In genomic region chr6:11653028-11653583, GRCh38 we compare ENCODE assay signal across 8 cellular contexts.
DNase-seq lines count a peak whose midpoint lies in the region; ATAC-seq and TF ChIP-seq lines count a peak whose summit lies in the region.

No MANE protein-coding gene starts in this region.

- peak overlapping the region; percentile 53 to 93; a peak in 3 of 4 replicates for H4K8ac ChIP-seq in IMR-90 (ENCODE audit: low read depth in 2 of 2, low read length in 2 of 2)

- in situ Hi-C loops in IMR-90 (cut with MboI; ENCODE audit: low sequenced_read_pairs) = loop anchor here (5.0 to 10.0 kb wide), 3 partner anchors 36 to 942 kb away; no protein-coding TSS in a partner anchor

- H3K27me3 ChIP-seq in BJ (ENCODE audit: control insufficient read depth, insufficient read depth, low read length) (no peaks in the 10 kb centered on the region), IMR-90 (ENCODE audit: control insufficient read depth, insufficient read depth, low read length) (no peaks in the 10 kb centered on the region), hepatocyte (no peaks in the 10 kb centered on the region)

- POLR2A ChIA-PET in BJ (lab: Charles Lee) (interaction anchor here (0.6 kb wide), 1 partner anchor 357 kb away, joined by 3 read pairs; no protein-coding TSS in a partner anchor), IMR-90 (lab: Charles Lee; ENCODE audit: unreplicated experiment) (interaction anchor here (1.3 kb wide), 1 partner anchor 37 kb away, joined by 3 read pairs; no protein-coding TSS in a partner anchor)

- peak overlapping the region; percentile 96 for H4K91ac ChIP-seq in IMR-90 (ENCODE audit: insufficient read depth, low read depth, low read length)

- no peaks in the 10 kb centered on the region for H3K36me3 ChIP-seq in BJ (ENCODE audit: control insufficient read depth, insufficient read depth, low read length)
- no peaks in the 10 kb centered on the region for H3K36me3 ChIP-seq in IMR-90 (ENCODE audit: control insufficient read depth, insufficient read depth, low read length)
- H3K36me3 ChIP-seq in hepatocyte (replicated peaks; ENCODE audit: insufficient read depth, low read depth) = no peaks in the 10 kb centered on the region

- 0% methylated on average over 2 of the region's 8 CpGs; no CpG with 5 or more reads in 1 of the 2 experiments for WGBS in IMR-90 (ENCODE audit: extremely low coverage in 2 of 2, insufficient read length in 1 of 2), 2 experiments
- 38% methylated on average over 8 of the region's 8 CpGs for WGBS in hepatocyte (ENCODE audit: low lambda C conversion rate, missing lambda C conversion rate)

- TF ChIP-seq RAD21 in IMR-90 (IDR thresholded peaks at IDR 0.05; ENCODE audit: low read length) = no peak

- peaks cover 36% of the 10 kb centered on the region for H3K4me1 ChIP-seq in IMR-90 (ENCODE audit: control insufficient read depth, insufficient read depth, low read length)
- peaks cover 4% of the 10 kb centered on the region for H3K4me1 ChIP-seq in hepatocyte (ENCODE audit: insufficient read depth)

- CTCF ChIA-PET in BJ (lab: Yijun Ruan, JAX) (interaction anchor here (0.5 to 8.6 kb wide), 15 partner anchors 13 to 1026 kb away, joined by 3 to 94 read pairs (median 4); partner anchors contain the start of gene EDN1), IMR-90 (lab: Yijun Ruan, JAX) (interaction anchor here (0.5 to 1.0 kb wide), 3 partner anchors 37 to 519 kb away, joined by 4 to 8 read pairs (median 4); no protein-coding TSS in a partner anchor)

- peak overlapping the region; percentile 62 for H3K18ac ChIP-seq in IMR-90 (ENCODE audit: low read depth, low read length)

- BruUV-seq in IMR-90 (replicated peaks; lab: Mats Ljungman, UMichigan) = no TSS peak

- peak overlapping the region; percentile 13; the same call in 1 of the 2 replicates for H4K5ac ChIP-seq in IMR-90 (ENCODE audit: low read depth, low read length)

- no peak for TF ChIP-seq CTCF in BJ (IDR thresholded peaks at IDR 0.05; ENCODE audit: insufficient read depth, low read depth, low read length)
- no peak for TF ChIP-seq CTCF in IMR-90 (conservative IDR thresholded peaks at IDR 0.05; ENCODE audit: low read depth, low read length)
- TF ChIP-seq CTCF in hepatocyte (IDR thresholded peaks at IDR 0.05; ENCODE audit: poor library complexity) = no peak

- H3K27ac ChIP-seq in IMR-90 (ENCODE audit: insufficient read depth, low read length) (peak overlapping the region; percentile 63), hepatocyte (peak overlapping the region; percentile 36)

- peak overlapping the region; percentile 66 for H2AK9ac ChIP-seq in IMR-90 (replicated peaks; ENCODE audit: low read depth, low read length, poor library complexity)

- TF ChIP-seq POLR2A in IMR-90 (IDR thresholded peaks at IDR 0.05; ENCODE audit: low read depth, low read length) = no peak

- H4K20me1 ChIP-seq in IMR-90 (ENCODE audit: insufficient read depth, low read length) = no peaks in the 10 kb centered on the region
- no peaks in the 10 kb centered on the region for H4K20me1 ChIP-seq in hepatocyte (ENCODE audit: insufficient read depth, poor library complexity, severe bottlenecking)

- no peak overlapping the region for H3K9ac ChIP-seq in IMR-90 (ENCODE audit: low read depth, low read length)

- H3K14ac ChIP-seq in IMR-90 (replicated peaks; ENCODE audit: low read depth, low read length) = peak overlapping the region; percentile 87

- intact Hi-C loops in IMR-90 (cut with micrococcal nuclease) = loop anchor here (1.0 to 10.0 kb wide), 3 partner anchors 67 to 1242 kb away; no protein-coding TSS in a partner anchor

- peaks cover 27% of the 10 kb centered on the region for H3K9me1 ChIP-seq in IMR-90 (ENCODE audit: insufficient read depth, low read length)

- H2AK5ac ChIP-seq in IMR-90 (ENCODE audit: low read depth, low read length) = peak overlapping the region; percentile 78

- H3K4me3 ChIP-seq in BJ (ENCODE audit: low read depth, low read length) (no peak overlapping the region), IMR-90 (ENCODE audit: insufficient read depth, low read depth, low read length) (no peak overlapping the region), hepatocyte (no peak overlapping the region)

- H3K79me2 ChIP-seq in hepatocyte = no peaks in the 10 kb centered on the region

- dilution Hi-C loops in IMR-90 (cut with HindIII; ENCODE audit: low sequenced_read_pairs, unreplicated experiment) = no loop called here

- H3K79me1 ChIP-seq in IMR-90 (ENCODE audit: low read depth in 1 of 2, low read length in 2 of 2) = peaks cover 0 to 13% of the 10 kb centered on the region in 2 experiments; a peak in 2 of 4 replicates

- H3K23ac ChIP-seq in IMR-90 (ENCODE audit: low read depth, low read length) = peak overlapping the region; percentile 89

- peak overlapping the region; percentile 56 for H2AFZ ChIP-seq in IMR-90 (replicated peaks; ENCODE audit: low read length, poor library complexity)
- no peak overlapping the region for H2AFZ ChIP-seq in hepatocyte

- no peaks in the 10 kb centered on the region for H3K9me3 ChIP-seq in IMR-90 (ENCODE audit: control insufficient read depth, insufficient read depth, low read length)
- H3K9me3 ChIP-seq in hepatocyte (ENCODE audit: low read depth) = no peaks in the 10 kb centered on the region

- H2BK120ac ChIP-seq in IMR-90 (ENCODE audit: low read depth, low read length) = peak overlapping the region; percentile 97

- peak overlapping the region; percentile 89 for H2BK5ac ChIP-seq in IMR-90 (ENCODE audit: low read depth, low read length, poor library complexity, severe bottlenecking)

- peak overlapping the region; percentile 95 for H3K4ac ChIP-seq in IMR-90 (ENCODE audit: low read depth, low read length)

- H3K56ac ChIP-seq in IMR-90 (ENCODE audit: extremely low read depth, insufficient read depth, low read length) = peak overlapping the region; percentile 86

- ATAC-seq in IMR-90 (ENCODE audit: low read depth) = peak; percentile 61

- H2BK15ac ChIP-seq in IMR-90 (ENCODE audit: low read depth, low read length) = peak overlapping the region; percentile 93; the same call in 2 of the 3 replicates

- H3K4me2 ChIP-seq in IMR-90 (ENCODE audit: low read depth, low read length) (peak overlapping the region; percentile 16), hepatocyte (no peak overlapping the region)

- H3K9me2 ChIP-seq in hepatocyte (replicated peaks; ENCODE audit: insufficient read depth) = no peaks in the 10 kb centered on the region

- DNase-seq in BJ (ENCODE audit: low read depth) (peak; percentile 89), IMR-90 (peak; percentile 97), activated T-cell treated with anti-CD3 and anti-CD28 coated beads for 48 hours (ENCODE audit: low read depth) (peak; percentile 34), hepatocyte (ENCODE audit: low spot score) (peak; percentile 64), NCI-H526 treated with DMSO at 0.1 percent for 48 hours (lab: John Stamatoyannopoulos, UW) (no peak), DMS 273 treated with DMSO at 0.1 percent for 48 hours (lab: John Stamatoyannopoulos, UW) (no peak), superior temporal gyrus (ENCODE audit: extremely low spot score) (no peak)
- peak; percentile 5 to 26 for DNase-seq in stimulated activated CD8-positive, alpha-beta memory T cell treated with anti-CD3 and anti-CD28 coated beads, Interleukin-7, amount 100 ng/mL, for 4 hours (ENCODE audit: low read depth in 2 of 2)

- H2BK20ac ChIP-seq in IMR-90 (ENCODE audit: low read depth, low read length) = peak overlapping the region; percentile 99

TF ChIP-seq in IMR-90, 13 proteins besides CTCF, POLR2A, EP300 and RAD21:
- TF ChIP-seq FOS (IDR thresholded peaks at IDR 0.05; ENCODE audit: low read depth, low read length) (peak; percentile 94), BHLHE40 (IDR thresholded peaks at IDR 0.05; ENCODE audit: low read depth, low read length) (peak; percentile 81), MAFK (IDR thresholded peaks at IDR 0.05; ENCODE audit: low read depth, low read length) (0 out of 2 replicates have a peak, but pooled peaks have one; percentile 0), SMC3 (IDR thresholded peaks at IDR 0.05; ENCODE audit: low read depth, low read length) (no peak; the same call in 1 of the 2 replicates), CHD1 (IDR thresholded peaks at IDR 0.05; ENCODE audit: low read depth, low read length) (no peak), CEBPB (IDR thresholded peaks at IDR 0.05; ENCODE audit: low read depth, low read length) (0 out of 2 replicates have a peak, but pooled peaks have one; percentile 9), MAZ (IDR thresholded peaks at IDR 0.05; ENCODE audit: borderline replicate concordance, low read depth, low read length) (peak; percentile 40; the same call in 1 of the 2 replicates), MXI1 (IDR thresholded peaks at IDR 0.05; ENCODE audit: borderline replicate concordance, low read depth, low read length) (0 out of 2 replicates have a peak, but pooled peaks have one; percentile 39), RCOR1 (IDR thresholded peaks at IDR 0.05; ENCODE audit: insufficient replicate concordance, low read length) (peak; percentile 59)

Comparison
In these comparisons a context has a peak if more than half of its experiments do, and no peak if none do; other contexts are left out.
1. DNase-seq: peak in BJ (single experiment), IMR-90 (single experiment), activated T-cell treated with anti-CD3 and anti-CD28 coated beads for 48 hours (single experiment), hepatocyte (single experiment) and stimulated activated CD8-positive, alpha-beta memory T cell treated with anti-CD3 and anti-CD28 coated beads, Interleukin-7, amount 100 ng/mL, for 4 hours (2 of 2); none in NCI-H526 treated with DMSO at 0.1 percent for 48 hours (single experiment), DMS 273 treated with DMSO at 0.1 percent for 48 hours (single experiment) and superior temporal gyrus (single experiment).